ENCODE assay signal across 19 cellular contexts in the genomic region with DNA sequence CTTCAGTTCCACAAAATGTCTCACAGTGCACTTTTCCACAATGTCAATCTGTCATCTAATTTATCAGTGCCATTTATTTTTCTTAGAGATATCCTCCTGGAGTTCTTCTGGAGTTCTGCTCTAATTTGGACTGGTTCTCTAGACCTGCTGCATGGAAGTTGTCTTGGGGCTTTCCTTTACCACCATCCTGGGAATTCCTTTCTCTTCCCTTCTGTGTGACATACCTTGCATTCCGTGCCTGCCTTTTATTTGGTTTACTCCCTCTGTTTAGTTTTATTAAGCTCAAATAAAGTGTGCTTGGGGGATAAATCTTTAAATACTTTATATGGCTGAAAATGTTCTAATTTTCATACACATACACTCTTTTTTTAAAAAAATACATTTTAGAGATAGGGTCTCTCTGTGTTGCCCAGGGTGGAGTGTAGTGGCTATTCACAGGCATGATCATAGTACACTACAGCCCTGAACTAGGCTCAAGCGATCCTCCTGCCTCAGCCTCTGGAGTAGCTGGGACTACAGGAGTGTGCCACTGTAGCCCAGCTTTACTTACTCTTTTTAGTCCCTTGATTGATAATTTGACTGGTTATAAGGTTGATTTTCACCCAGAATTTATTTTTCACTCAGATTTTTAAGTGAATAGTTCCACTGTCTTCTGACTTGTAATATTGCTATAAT. TPM values are rescaled to one million over a fixed set of nuclear protein-coding genes. Genes with fewer than 3 reads are reported as not detected.
DNase-seq lines count a peak whose midpoint lies in the region; ATAC-seq, FAIRE-seq and TF ChIP-seq lines count a peak whose summit lies in the region.
"Had no signal": no experiment of that assay in that cellular context is flagged by ENCODE, and none has a peak within 500 bp of the region (broad histone marks: within the 10 kb centered on the region; RNA-seq: fewer than 3 reads in every experiment).

No MANE protein-coding gene starts in this region.

- ATAC-seq in GM18511 (IDR thresholded peaks at IDR 0.05; ENCODE audit: unreplicated experiment) (no peak), lower lobe of right lung (no peak), HG02870 (IDR thresholded peaks at IDR 0.05; ENCODE audit: unreplicated experiment) (no peak)
- ATAC-seq: activated T-cell treated with anti-CD3 and anti-CD28 coated beads, Interleukin-2, amount 50 U/mL, for 4 hours; HCT116 had no signal

- no peak overlapping the region for H3K4ac ChIP-seq in mesendoderm (ENCODE audit: low read depth, low read length)

- no peaks in the 10 kb centered on the region for H3K4me1 ChIP-seq in mesendoderm (ENCODE audit: control insufficient read depth, low read depth, low read length)
- H3K4me1 ChIP-seq in lower lobe of right lung, result no peaks in the 10 kb centered on the region
- H3K4me1 ChIP-seq: colonic mucosa, right lobe of liver had no signal

- no peak overlapping the region for H3K23ac ChIP-seq in mesendoderm (ENCODE audit: low read length)

- H2BK120ac ChIP-seq in mesendoderm (ENCODE audit: low read depth, low read length), result no peak overlapping the region

- H2BK5ac ChIP-seq in mesendoderm (ENCODE audit: low read length), result no peak overlapping the region

- DNase-seq in AG10803 (ENCODE audit: low read depth), result peak; percentile 26
- no peak for DNase-seq in GM19239 (ENCODE audit: insufficient read length, low spot score)
- peak; percentile 32 for DNase-seq in astrocyte of the hippocampus (ENCODE audit: low read depth, low spot score)
- DNase-seq in mesendoderm, result peak; percentile 77
- DNase-seq in lower lobe of right lung, result no peak
- DNase-seq in retina, result no peak
- DNase-seq: activated CD4-positive, alpha-beta T cell treated with anti-CD3 and anti-CD28 coated beads, Interleukin-2, amount 50 U/mL, for 1 hour; activated T-cell treated with anti-CD3 and anti-CD28 coated beads, Interleukin-2, amount 50 U/mL, for 4 hours; colonic mucosa; KG1; right lobe of liver; SHP77; stimulated activated CD4-positive, alpha-beta T cell treated with anti-CD3 and anti-CD28 coated beads, Interleukin-2, amount 100 ng/mL, for 48 hours; stimulated activated CD8-positive, alpha-beta memory T cell treated with anti-CD3 and anti-CD28 coated beads, Interleukin-4, amount 100 ng/mL, for 48 hours; T1000; tibial artery had no signal

- peaks cover 73% of the 10 kb centered on the region for H3K79me2 ChIP-seq in mesendoderm (ENCODE audit: control insufficient read depth, insufficient read depth, low read length)

- no peak overlapping the region for H3K56ac ChIP-seq in mesendoderm (ENCODE audit: low read length)

- H2BK15ac ChIP-seq in mesendoderm (replicated peaks; ENCODE audit: low read depth), result no peak overlapping the region

- TF ChIP-seq CTCF in AG10803 (conservative IDR thresholded peaks at IDR 0.05; ENCODE audit: low read length), result no peak
- TF ChIP-seq CTCF in lower lobe of right lung (IDR thresholded peaks at IDR 0.05), result no peak

- H4K5ac ChIP-seq in mesendoderm (ENCODE audit: low read length), result no peak overlapping the region

- no peaks in the 10 kb centered on the region for H3K9me3 ChIP-seq in lower lobe of right lung
- H3K9me3 ChIP-seq: colonic mucosa, right lobe of liver, tibial artery had no signal

- H4K8ac ChIP-seq in mesendoderm (ENCODE audit: low read depth, low read length), result no peak overlapping the region

- no peaks in the 10 kb centered on the region for H3K27me3 ChIP-seq in mesendoderm (ENCODE audit: insufficient read depth, low read length, poor library complexity)
- H3K27me3 ChIP-seq in lower lobe of right lung (ENCODE audit: low read depth), result no peaks in the 10 kb centered on the region
- H3K27me3 ChIP-seq: colonic mucosa, right lobe of liver, tibial artery had no signal

- peak; percentile 81 for FAIRE-seq in GM19239 (lab: Jason Lieb, UNC)

- H3K27ac ChIP-seq in mesendoderm (ENCODE audit: low read depth, low read length) (no peak overlapping the region), lower lobe of right lung (no peak overlapping the region)
- H3K27ac ChIP-seq: colonic mucosa, right lobe of liver, tibial artery had no signal

- no peak overlapping the region for H3K4me2 ChIP-seq in mesendoderm (ENCODE audit: low read length)

- no peak overlapping the region for H3K18ac ChIP-seq in mesendoderm (ENCODE audit: low read length)

- intact Hi-C loops in lower lobe of right lung (cut with DNase I), result no loop called here

- WGBS in mesendoderm (ENCODE audit: extremely low coverage, insufficient coverage, low lambda C conversion rate), result no CpG with 5 or more reads among the region's 2 CpGs

- H3K9ac ChIP-seq in mesendoderm (ENCODE audit: low read length), result no peak overlapping the region

- H3K79me1 ChIP-seq in mesendoderm (ENCODE audit: low read length), result no peaks in the 10 kb centered on the region

- H3K4me3 ChIP-seq in AG10803 (ENCODE audit: low read length) (no peak overlapping the region), mesendoderm (ENCODE audit: low read length) (no peak overlapping the region), lower lobe of right lung (no peak overlapping the region)
- H3K4me3 ChIP-seq: colonic mucosa, right lobe of liver, tibial artery had no signal

- no peak overlapping the region for H2AK5ac ChIP-seq in mesendoderm (ENCODE audit: low read length)

- no peaks in the 10 kb centered on the region for H3K36me3 ChIP-seq in mesendoderm (ENCODE audit: control insufficient read depth, insufficient read depth, low read length)
- no peaks in the 10 kb centered on the region for H3K36me3 ChIP-seq in lower lobe of right lung
- H3K36me3 ChIP-seq: colonic mucosa, right lobe of liver, tibial artery had no signal

RNA-seq across cellular contexts. Expression of gene MTF2, which starts 14.4 kb away (rescaled TPM):
- 78.0 TPM for polyA plus RNA-seq in mesendoderm (2013, experiment 1 of 2)
- polyA plus RNA-seq in mesendoderm (2013, experiment 2 of 2), result 80.5 TPM
- total RNA-seq in lower lobe of right lung, result 20.2 TPM

Comparison
In these comparisons a context has a peak if more than half of its experiments do, and no peak if none do; other contexts are left out.
1. DNase-seq: peak in AG10803 (single experiment), astrocyte of the hippocampus (single experiment) and mesendoderm (single experiment); none in GM19239 (single experiment), lower lobe of right lung (single experiment) and retina (single experiment).